ENCODE assay signal across 13 cellular contexts in the genomic region with DNA sequence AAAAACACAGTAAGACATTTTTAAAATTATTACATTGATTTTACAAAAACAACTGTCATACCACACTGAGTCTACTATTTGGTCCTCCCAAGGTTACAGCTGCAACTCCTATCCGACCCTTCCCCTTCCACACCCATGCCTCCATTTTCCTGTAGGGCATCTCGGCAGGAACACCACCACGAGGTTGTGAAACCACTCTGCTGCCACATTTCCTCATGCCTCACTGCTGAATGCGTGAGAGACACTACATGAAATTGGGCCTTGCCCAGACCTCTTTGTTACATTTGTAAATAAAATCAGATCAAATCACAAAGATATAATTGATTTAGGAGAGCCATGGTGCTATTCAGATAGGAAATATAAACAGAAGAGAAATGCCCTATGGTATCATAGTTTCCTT. TPM values are rescaled to one million over a fixed set of nuclear protein-coding genes. Genes with fewer than 3 reads are reported as not detected.
A peak's percentile ranks its signal among the peaks of the same experiment; 100 is the strongest.
DNase-seq lines count a peak whose midpoint lies in the region; TF ChIP-seq lines count a peak whose summit lies in the region.
"Had no signal": no experiment of that assay in that cellular context is flagged by ENCODE, and none has a peak within 500 bp of the region (broad histone marks: within the 10 kb centered on the region; RNA-seq: fewer than 3 reads in every experiment).

No MANE protein-coding gene starts in this region.

- H3K4me1 ChIP-seq in PC-9 (replicated peaks; ENCODE audit: insufficient read depth) (peaks cover 39% of the 10 kb centered on the region), stomach (peaks cover 15 to 31% (median 23%) of the 10 kb centered on the region in 4 donors), ovary (ENCODE audit: insufficient read depth) (peaks cover 2% of the 10 kb centered on the region), adrenal gland (replicated peaks in 1 of 2) (peaks cover 0 to 11% of the 10 kb centered on the region in 2 donors)

- H4K20me1 ChIP-seq in PC-9 (ENCODE audit: insufficient read depth): no peaks in the 10 kb centered on the region

- intact Hi-C loops in PC-9 (cut with micrococcal nuclease; ENCODE audit: unreplicated experiment): loop anchor here (5.0 to 10.0 kb wide), 3 partner anchors 87 to 678 kb away; no protein-coding TSS in a partner anchor
- intact Hi-C loops in stomach (cut with DNase I; ENCODE audit: low total_unique reads): no loop called here
- intact Hi-C loops in ovary (cut with DNase I): no loop called here
- intact Hi-C loops in adrenal gland (cut with DNase I): no loop called here

- H3F3A ChIP-seq in PC-9 (ENCODE audit: insufficient read depth, low read depth): peaks cover 28% of the 10 kb centered on the region

- peak overlapping the region; percentile 42; the same call in 1 of the 2 replicates for H2AFZ ChIP-seq in PC-9

- POLR2A ChIA-PET in PC-9 (lab: Charles Lee; ENCODE audit: unreplicated experiment): no interaction called here

- H3K27me3 ChIP-seq in PC-9 (ENCODE audit: insufficient read depth, low read depth): no peaks in the 10 kb centered on the region
- H3K27me3 ChIP-seq in stomach: no peaks in the 10 kb centered on the region
- no peaks in the 10 kb centered on the region for H3K27me3 ChIP-seq in ovary
- H3K27me3 ChIP-seq in adrenal gland: no peaks in the 10 kb centered on the region

- CTCF ChIA-PET in PC-9 (lab: Charles Lee): interaction anchor here (0.5 kb wide), 1 partner anchor 177 kb away, joined by 12 read pairs; no protein-coding TSS in a partner anchor

- no peaks in the 10 kb centered on the region for H3K36me3 ChIP-seq in PC-9 (ENCODE audit: low read depth)
- H3K36me3 ChIP-seq in stomach: no peaks in the 10 kb centered on the region
- no peaks in the 10 kb centered on the region for H3K36me3 ChIP-seq in ovary
- no peaks in the 10 kb centered on the region for H3K36me3 ChIP-seq in adrenal gland (replicated peaks in 1 of 2)

- TF ChIP-seq EP300 in stomach (IDR thresholded peaks at IDR 0.05): no peak
- no peak for TF ChIP-seq EP300 in ovary (IDR thresholded peaks at IDR 0.05)

- H3K9me2 ChIP-seq in PC-9 (ENCODE audit: insufficient read depth): no peaks in the 10 kb centered on the region

- H3K27ac ChIP-seq in PC-9: peak overlapping the region; percentile 86
- no peak overlapping the region for H3K27ac ChIP-seq in stomach
- no peak overlapping the region for H3K27ac ChIP-seq in ovary
- H3K27ac ChIP-seq in adrenal gland: no peak overlapping the region

- H3K9me3 ChIP-seq in PC-9 (ENCODE audit: insufficient read depth, low read depth) (0 out of 2 replicates have a peak, but pooled peaks cover 6% of the 10 kb centered on the region), stomach (peaks cover 0 to 4% (median 0%) of the 10 kb centered on the region in 4 donors), ovary (no peaks in the 10 kb centered on the region), adrenal gland (replicated peaks in 1 of 3) (peaks cover 0 to 7% (median 0%) of the 10 kb centered on the region in 3 donors)

- TF ChIP-seq CTCF in PC-9 (conservative IDR thresholded peaks at IDR 0.05): no peak
- TF ChIP-seq CTCF in fibroblast of mammary gland (conservative IDR thresholded peaks at IDR 0.05; ENCODE audit: control insufficient read depth, insufficient read depth, low read depth, low read length): no peak
- TF ChIP-seq CTCF in stomach (IDR thresholded peaks at IDR 0.05): no peak
- no peak for TF ChIP-seq CTCF in ovary (IDR thresholded peaks at IDR 0.05)
- no peak for TF ChIP-seq CTCF in adrenal gland (IDR thresholded peaks at IDR 0.05)

- H3K4me2 ChIP-seq in PC-9: peak overlapping the region; percentile 89

- WGBS in stomach, 5 donors: 15 to 40% (median 26%) methylated on average over 4 of the region's 4 CpGs
- 78 to 86% (median 86%) methylated on average over 4 of the region's 4 CpGs for WGBS in ovary, 3 donors
- WGBS in adrenal gland, 4 donors: 54 to 76% (median 69%) methylated on average over 4 of the region's 4 CpGs

- TF ChIP-seq POLR2A in stomach (IDR thresholded peaks at IDR 0.05) (no peak), ovary (IDR thresholded peaks at IDR 0.05) (no peak), adrenal gland (IDR thresholded peaks at IDR 0.05) (no peak)

- BruUV-seq in PC-9 (replicated peaks; lab: Mats Ljungman, UMichigan): no TSS peak

- peak overlapping the region; percentile 34 for H3K4me3 ChIP-seq in PC-9
- no peak overlapping the region for H3K4me3 ChIP-seq in fibroblast of mammary gland (ENCODE audit: control insufficient read depth, low read depth, low read length)
- H3K4me3 ChIP-seq in stomach: no peak overlapping the region
- no peak overlapping the region for H3K4me3 ChIP-seq in ovary
- no peak overlapping the region for H3K4me3 ChIP-seq in adrenal gland
- H3K4me3 ChIP-seq: lung had no signal

- peak; percentile 34 for DNase-seq in NCI-H2029 treated with DMSO at 0.1 percent for 48 hours (lab: John Stamatoyannopoulos, UW)
- DNase-seq in NCI-H2029 (lab: John Stamatoyannopoulos, UW): no peak
- DNase-seq in PC-9: peak; percentile 43 to 79
- DNase-seq in fibroblast of mammary gland (ENCODE audit: low read depth): peak; percentile 25
- DNase-seq in stomach: peak; percentile 29
- DNase-seq in ovary: no peak
- DNase-seq in adrenal gland: no peak
- no peak for DNase-seq in activated CD8-positive, alpha-beta memory T cell treated with anti-CD3 and anti-CD28 coated beads, Interleukin-2, amount 50 U/mL, for 48 hours
- DNase-seq: activated effector memory CD4-positive, alpha-beta T cell treated with anti-CD3 and anti-CD28 coated beads, Interleukin-2, amount 50 U/mL, for 16 hours; NCI-H187; nucleus accumbens; T-helper 17 cell had no signal

- H3K79me2 ChIP-seq in PC-9 (ENCODE audit: low read depth): peaks cover 52% of the 10 kb centered on the region

RNA-seq across cellular contexts. Expression of gene ARHGAP32, which starts 2.0 kb away (rescaled TPM):
- 31.1 and 35.1 TPM in 2 replicates for total RNA-seq in PC-9 (2021)
- 10 to 100 TPM; 30.0 to 70.1 (median 45.5) TPM for total RNA-seq in stomach
- polyA plus RNA-seq in stomach: 1 to 10 TPM; 2.9 to 4.6 (median 4.3) TPM
- total RNA-seq in ovary: 10 to 100 TPM; 22.3 to 34.8 (median 31.6) TPM
- polyA plus RNA-seq in ovary: 10 to 100 TPM in 1 of 2 donors, 1 to 10 TPM in 1; 5.9 to 12.4 TPM
- 10 to 100 TPM; 24.6 to 50.4 (median 29.3) TPM for total RNA-seq in adrenal gland
- 10 to 100 TPM in 1 of 3 donors, 1 to 10 TPM in 2; 4.0 to 23.4 (median 6.8) TPM for polyA plus RNA-seq in adrenal gland

Comparison
In these comparisons a context has a peak if more than half of its experiments do, and no peak if none do; other contexts are left out.
1. DNase-seq: peak in NCI-H2029 treated with DMSO at 0.1 percent for 48 hours (single experiment), PC-9 (2 of 2), fibroblast of mammary gland (single experiment) and stomach (single experiment); none in NCI-H2029 (single experiment), ovary (0 of 5), adrenal gland (0 of 7) and activated CD8-positive, alpha-beta memory T cell treated with anti-CD3 and anti-CD28 coated beads, Interleukin-2, amount 50 U/mL, for 48 hours (single experiment).